Comparison of ENCODE assay signal across 1 cellular context in genomic region chr6:122801397-122801796, GRCh38.
TF ChIP-seq lines count a peak whose summit lies in the region.

No MANE protein-coding gene starts in this region.

TF ChIP-seq in HepG2, 621 proteins besides CTCF, POLR2A, EP300 and RAD21 (continued from another document and continues in another):
- no peak for TF ChIP-seq BHLHE40 (IDR thresholded peaks at IDR 0.05; ENCODE audit: low read length)
- TF ChIP-seq ZNF18 (CRISPR knock-in tag; IDR thresholded peaks at IDR 0.05; ENCODE audit: insufficient replicate concordance), result no peak
- 0 out of 2 replicates have a peak, but pooled peaks have one; percentile 32 for TF ChIP-seq ZNF710 (CRISPR knock-in tag; IDR thresholded peaks at IDR 0.05; ENCODE audit: borderline replicate concordance)
- TF ChIP-seq ZEB1 (IDR thresholded peaks at IDR 0.05; ENCODE audit: insufficient replicate concordance, low read depth), result no peak
- TF ChIP-seq YY1 (IDR thresholded peaks at IDR 0.05; ENCODE audit: insufficient read depth, insufficient replicate concordance, low read depth, low read length), result no peak
- TF ChIP-seq ZNF839 (CRISPR knock-in tag; IDR thresholded peaks at IDR 0.05; ENCODE audit: borderline replicate concordance), result no peak
- peak; percentile 27; the same call in 1 of the 2 replicates for TF ChIP-seq RXRB (CRISPR knock-in tag; IDR thresholded peaks at IDR 0.05; ENCODE audit: borderline replicate concordance)
- TF ChIP-seq CREM (IDR thresholded peaks at IDR 0.05), result no peak
- no peak for TF ChIP-seq CREM (CRISPR knock-in tag; IDR thresholded peaks at IDR 0.05)
- no peak for TF ChIP-seq GABPA (IDR thresholded peaks at IDR 0.05; ENCODE audit: low read depth, low read length)
- TF ChIP-seq GABPA (CRISPR knock-in tag; IDR thresholded peaks at IDR 0.05; ENCODE audit: low read depth), result peak; percentile 34; the same call in 1 of the 2 replicates
- no peak for TF ChIP-seq POLR2AphosphoS5 (IDR thresholded peaks at IDR 0.05; ENCODE audit: low read depth, low read length)
- TF ChIP-seq HNF1A (IDR thresholded peaks at IDR 0.05; ENCODE audit: low read depth), result no peak
- TF ChIP-seq HNF1A (CRISPR knock-in tag; IDR thresholded peaks at IDR 0.05; ENCODE audit: borderline replicate concordance), result no peak
- TF ChIP-seq SPEN (CRISPR knock-in tag; IDR thresholded peaks at IDR 0.05; ENCODE audit: low read depth), result no peak
- TF ChIP-seq CHD2 (IDR thresholded peaks at IDR 0.05; ENCODE audit: low read depth, low read length), result no peak
- no peak for TF ChIP-seq ARID5B (CRISPR knock-in tag; IDR thresholded peaks at IDR 0.05)
- TF ChIP-seq ZBTB20 (CRISPR knock-in tag; IDR thresholded peaks at IDR 0.05; ENCODE audit: borderline replicate concordance, low read depth), result no peak
- no peak for TF ChIP-seq GLMP (CRISPR knock-in tag; IDR thresholded peaks at IDR 0.05; ENCODE audit: borderline replicate concordance)
- TF ChIP-seq ZFP82 (CRISPR knock-in tag; IDR thresholded peaks at IDR 0.05; ENCODE audit: borderline replicate concordance), result no peak
- TF ChIP-seq ZNF772 (CRISPR knock-in tag; IDR thresholded peaks at IDR 0.05), result no peak
- TF ChIP-seq HNRNPUL1 (IDR thresholded peaks at IDR 0.05; ENCODE audit: low read depth, low read length), result no peak
- TF ChIP-seq ZNF446 (CRISPR knock-in tag; IDR thresholded peaks at IDR 0.05), result no peak
- no peak for TF ChIP-seq HOXA5 (CRISPR knock-in tag; IDR thresholded peaks at IDR 0.05)
- TF ChIP-seq SMAD3 (CRISPR knock-in tag; IDR thresholded peaks at IDR 0.05), result no peak
- no peak for TF ChIP-seq ZNF124 (CRISPR knock-in tag; IDR thresholded peaks at IDR 0.05)
- no peak for TF ChIP-seq PAWR (CRISPR knock-in tag; IDR thresholded peaks at IDR 0.05; ENCODE audit: borderline replicate concordance)
- no peak for TF ChIP-seq BATF2 (CRISPR knock-in tag; IDR thresholded peaks at IDR 0.05)
- TF ChIP-seq ZNF205 (CRISPR knock-in tag; IDR thresholded peaks at IDR 0.05), result no peak
- no peak for TF ChIP-seq SNAPC4 (CRISPR knock-in tag; IDR thresholded peaks at IDR 0.05)
- TF ChIP-seq NONO (IDR thresholded peaks at IDR 0.05), result no peak
- no peak for TF ChIP-seq NONO (CRISPR knock-in tag; conservative IDR thresholded peaks at IDR 0.05)
- 0 out of 2 replicates have a peak, but pooled peaks have one; percentile 36 for TF ChIP-seq RARA (CRISPR knock-in tag; IDR thresholded peaks at IDR 0.05)
